Comparison of ENCODE assay signal across 33 cellular contexts in genomic region chr10:129385600-129385999, GRCh38.
"Had no signal": no experiment of that assay in that cellular context is flagged by ENCODE, and none has a peak within 500 bp of the region (broad histone marks: within the 10 kb centered on the region; RNA-seq: fewer than 3 reads in every experiment).

No MANE protein-coding gene starts in this region.

- H3K4me3 ChIP-seq: adrenal gland, K562, PC-9 had no signal

- H3K27me3 ChIP-seq: adrenal gland had no signal

- H3K4me1 ChIP-seq: adrenal gland had no signal

- H3K27ac ChIP-seq: adrenal gland, PC-9, RWPE1, WERI-Rb-1 had no signal

- H3K9me3 ChIP-seq: adrenal gland had no signal

- DNase-seq: activated CD4-positive, alpha-beta T cell treated with anti-CD3 and anti-CD28 coated beads for 1 hour; activated CD4-positive, alpha-beta T cell treated with anti-CD3 and anti-CD28 coated beads, Interleukin-2, amount 10 ng/mL, durations not matched to agents 24 days and 14 days; activated CD4-positive, alpha-beta T cell treated with anti-CD3 and anti-CD28 coated beads, Interleukin-2, amount 50 U/mL, for 4 hours; activated CD4-positive, CD25-positive, alpha-beta regulatory T cell; activated CD8-positive, alpha-beta T cell treated with anti-CD3 and anti-CD28 coated beads for 36 hours; activated effector memory CD4-positive, alpha-beta T cell treated with anti-CD3 and anti-CD28 coated beads, Interleukin-2, amount 50 U/mL, for 16 hours; activated naive CD4-positive, alpha-beta T cell; activated naive CD4-positive, alpha-beta T cell treated with anti-CD3 and anti-CD28 coated beads, Interleukin-2, amount 50 U/mL, for 16 hours; activated T-cell treated with anti-CD3 and anti-CD28 coated beads, Interleukin-2, amount 50 U/mL, for 1 hour; activated T-cell treated with anti-CD3 and anti-CD28 coated beads, Interleukin-2, amount 50 U/mL, for 72 hours; adrenal gland; caudate nucleus; NCI-H1092; NCI-H1417; NCI-H146; NCI-H187; NCI-H2029 treated with DMSO at 0.1 percent for 48 hours; NCI-H2107; NCI-H2171; NCI-H510A; NCI-H526; NCI-H748 treated with DMSO at 0.1 percent for 48 hours; NK-92 treated with Interleukin-12 subunit alpha and Interleukin-12 subunit beta, amount 100 ng/mL, for 24 hours; PC-9; SIG-M5; SW 1271; T-helper 1 cell; T1000; WERI-Rb-1 had no signal

- H3K36me3 ChIP-seq: adrenal gland, WERI-Rb-1 had no signal

- ATAC-seq: activated CD8-positive, alpha-beta T cell treated with anti-CD3 and anti-CD28 coated beads for 36 hours; activated T-cell treated with anti-CD3 and anti-CD28 coated beads, Interleukin-2, amount 50 U/mL, for 72 hours; activated T-helper 17 cell treated with anti-CD3 and anti-CD28 coated beads, Interleukin-2, amount 50 U/mL, for 72 hours; K562; Right ventricle myocardium inferior had no signal
